8 cellular contexts compared by ENCODE assay signal in the genomic region with DNA sequence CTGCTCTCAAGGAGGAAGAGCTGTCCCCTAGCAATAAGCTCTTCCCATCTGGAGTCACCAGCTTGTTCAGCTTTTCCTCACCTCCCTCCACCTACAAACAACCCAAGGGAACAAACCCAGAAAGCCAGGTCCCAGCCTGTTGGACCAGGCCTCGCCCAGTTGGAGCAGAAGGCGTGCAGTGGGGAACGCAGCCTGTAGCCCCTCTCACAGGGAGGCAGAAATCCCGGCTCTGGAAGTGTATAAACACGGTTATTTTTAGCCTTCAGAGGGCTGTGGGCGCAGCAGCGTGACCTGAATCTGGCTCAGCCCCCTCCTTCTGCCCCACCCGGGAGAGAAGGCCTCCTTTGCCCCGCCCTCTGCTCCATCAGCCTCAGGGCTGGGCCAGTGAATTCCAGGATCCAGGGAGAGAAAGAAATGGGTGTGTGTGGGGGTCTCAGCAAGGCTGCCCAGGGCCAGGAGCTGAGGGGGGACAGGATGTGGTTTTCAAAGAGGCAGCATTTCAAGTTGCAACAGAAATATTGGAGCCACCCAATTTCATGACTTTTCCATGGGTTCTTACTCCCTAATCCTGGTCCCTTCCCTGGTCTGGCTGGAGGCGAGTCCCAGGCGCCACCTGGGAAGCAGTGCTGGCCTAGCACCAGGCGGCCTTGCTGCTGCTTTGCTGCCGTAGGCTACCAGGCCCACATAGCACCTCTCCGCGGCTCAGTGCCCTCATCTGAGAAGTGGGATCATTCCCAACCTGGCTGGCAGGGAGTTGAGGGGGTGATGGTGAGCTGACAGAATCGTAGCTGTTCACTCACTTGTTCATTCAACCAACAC. TPM values are rescaled to one million over a fixed set of nuclear protein-coding genes. Genes with fewer than 3 reads are reported as not detected.
DNase-seq lines count a peak whose midpoint lies in the region; ATAC-seq and TF ChIP-seq lines count a peak whose summit lies in the region.

No MANE protein-coding gene starts in this region.

- peaks cover 0 to 6% (median 0%) of the 10 kb centered on the region in 3 donors for H3K27me3 Mint-ChIP-seq in CD14-positive monocyte (ENCODE audit: low read depth in 3 of 3)
- peaks cover 4% of the 10 kb centered on the region for H3K27me3 Mint-ChIP-seq in nephron progenitor cell (ENCODE audit: low read depth, poor library complexity)
- H3K27me3 Mint-ChIP-seq in immature natural killer cell (ENCODE audit: low read depth in 3 of 3), result peaks cover 3 to 9% (median 5%) of the 10 kb centered on the region in 3 donors

- H3K4me3 Mint-ChIP-seq in CD14-positive monocyte (peak overlapping the region in 1 of 2 donors; percentile 24), nephron progenitor cell (peak overlapping the region; percentile 73), immature natural killer cell (peak overlapping the region in 1 of 5 donors; percentile 39)

- peaks cover 12 to 20% of the 10 kb centered on the region in 2 donors for H3K36me3 Mint-ChIP-seq in CD14-positive monocyte
- H3K36me3 Mint-ChIP-seq in nephron progenitor cell (ENCODE audit: low read depth), result no peaks in the 10 kb centered on the region
- no peaks in the 10 kb centered on the region for H3K36me3 Mint-ChIP-seq in immature natural killer cell

- intact Hi-C loops in CD14-positive monocyte (cut with micrococcal nuclease), result no loop called here

- DNase-seq in CD14-positive monocyte (ENCODE audit: low spot score) (no peak), NCI-H69 (lab: John Stamatoyannopoulos, UW) (peak; percentile 42), nephron progenitor cell (peak; percentile 62), AML-193 (lab: John Stamatoyannopoulos, UW) (no peak), immature natural killer cell (no peak)
- no peak for DNase-seq in effector CD4-positive, alpha-beta T cell

- ATAC-seq in esophagus mucosa (peak; percentile 27), GM21390 (IDR thresholded peaks at IDR 0.05; ENCODE audit: unreplicated experiment) (no peak)

- H3K4me1 Mint-ChIP-seq in CD14-positive monocyte (peaks cover 72% of the 10 kb centered on the region), nephron progenitor cell (peaks cover 92% of the 10 kb centered on the region), immature natural killer cell (peaks cover 74 to 86% of the 10 kb centered on the region in 2 donors)

- H3K27ac Mint-ChIP-seq in CD14-positive monocyte (peak overlapping the region in 4 of 7 donors; percentile 26 to 76 (median 42)), nephron progenitor cell (peak overlapping the region; percentile 97), immature natural killer cell (no peak overlapping the region)

- H3K9me3 Mint-ChIP-seq in CD14-positive monocyte, result no peaks in the 10 kb centered on the region
- H3K9me3 Mint-ChIP-seq in nephron progenitor cell, result no peaks in the 10 kb centered on the region
- H3K9me3 Mint-ChIP-seq in immature natural killer cell, result no peaks in the 10 kb centered on the region

- TF ChIP-seq CTCF in CD14-positive monocyte (IDR thresholded peaks at IDR 0.05) (no peak), nephron progenitor cell (IDR thresholded peaks at IDR 0.05) (no peak)

RNA-seq across cellular contexts. Expression of a gene that starts 33.5 kb away (rescaled TPM):
- polyA plus RNA-seq in CD14-positive monocyte (1 to 10 TPM; 3.3 to 8.9 TPM), immature natural killer cell (1 to 10 TPM; 1.2 to 9.5 (median 1.8) TPM)
- 43.8 TPM for total RNA-seq in esophagus mucosa

Comparison
In these comparisons a context has a peak if more than half of its experiments do, and no peak if none do; other contexts are left out.
1. DNase-seq: peak in NCI-H69 (single experiment) and nephron progenitor cell (single experiment); none in CD14-positive monocyte (single experiment), AML-193 (0 of 2), immature natural killer cell (0 of 3) and effector CD4-positive, alpha-beta T cell (single experiment).
2. H3K27ac Mint-ChIP-seq: peak in CD14-positive monocyte (4 of 7) and nephron progenitor cell (single experiment); none in immature natural killer cell (0 of 6).